In genomic region chr17:59607817-59608403, GRCh38 we compare ENCODE assay signal across 9 cellular contexts. TPM values are rescaled to one million over a fixed set of nuclear protein-coding genes. Genes with fewer than 3 reads are reported as not detected.
DNase-seq lines count a peak whose midpoint lies in the region; ATAC-seq and TF ChIP-seq lines count a peak whose summit lies in the region.
"Had no signal": no experiment of that assay in that cellular context is flagged by ENCODE, and none has a peak within 500 bp of the region (broad histone marks: within the 10 kb centered on the region; RNA-seq: fewer than 3 reads in every experiment).

No MANE protein-coding gene starts in this region.

- H3K27ac ChIP-seq in SK-N-SH (ENCODE audit: low read depth in 2 of 2, low read length in 1 of 2) = no peak overlapping the region
- no peak overlapping the region for H3K27ac ChIP-seq in OCI-LY7 (ENCODE audit: low read depth, low read length, poor library complexity, severe bottlenecking)
- no peak overlapping the region for H3K27ac ChIP-seq in ovary
- H3K27ac ChIP-seq: esophagus muscularis mucosa had no signal

- no peak for TF ChIP-seq POLR2A in ovary (IDR thresholded peaks at IDR 0.05)

- H4K20me1 ChIP-seq in SK-N-SH (ENCODE audit: insufficient read depth) (no peaks in the 10 kb centered on the region), OCI-LY7 (ENCODE audit: insufficient read depth, low read length) (no peaks in the 10 kb centered on the region)

- H3K9ac ChIP-seq in SK-N-SH = no peak overlapping the region

- no peaks in the 10 kb centered on the region for H3K9me3 ChIP-seq in SK-N-SH
- no peaks in the 10 kb centered on the region for H3K9me3 ChIP-seq in OCI-LY7 (ENCODE audit: low read length)
- H3K9me3 ChIP-seq in ovary = no peaks in the 10 kb centered on the region
- H3K9me3 ChIP-seq: esophagus muscularis mucosa had no signal

- H3K4me1 ChIP-seq in SK-N-SH (ENCODE audit: control insufficient read depth in 1 of 2, insufficient read depth in 2 of 2, low read depth in 1 of 2, low read length in 1 of 2) (no peaks in the 10 kb centered on the region), OCI-LY7 (ENCODE audit: insufficient read depth, low read length, poor library complexity, severe bottlenecking) (no peaks in the 10 kb centered on the region), ovary (ENCODE audit: insufficient read depth) (no peaks in the 10 kb centered on the region)
- H3K4me1 ChIP-seq: esophagus muscularis mucosa had no signal

- H3K27me3 ChIP-seq in SK-N-SH (ENCODE audit: insufficient read depth) (no peaks in the 10 kb centered on the region), ovary (no peaks in the 10 kb centered on the region)
- H3K27me3 ChIP-seq: esophagus muscularis mucosa had no signal

- peak; percentile 36 for DNase-seq in SK-N-SH
- peak; percentile 22 for DNase-seq in OCI-LY7 (ENCODE audit: low spot score)
- peak in 1 of 2 donors; percentile 35 for DNase-seq in cardiac fibroblast (ENCODE audit: low read depth in 2 of 2)
- peak; percentile 56 for DNase-seq in stimulated activated CD4-positive, alpha-beta T cell treated with anti-CD3 and anti-CD28 coated beads, Interleukin-15, amount 100 ng/mL, for 24 hours
- DNase-seq in ovary = no peak

- no peaks in the 10 kb centered on the region for H3K79me2 ChIP-seq in SK-N-SH (ENCODE audit: insufficient read depth)
- H3K79me2 ChIP-seq in OCI-LY7 (ENCODE audit: insufficient read depth, low read depth, low read length) = no peaks in the 10 kb centered on the region

- H3K36me3 ChIP-seq in SK-N-SH (replicated peaks in 1 of 2; ENCODE audit: control insufficient read depth in 1 of 2, insufficient read depth in 2 of 2, low read length in 1 of 2) (peaks cover 66 to 81% of the 10 kb centered on the region in 2 experiments), OCI-LY7 (ENCODE audit: insufficient read depth, low read length) (peaks cover 71% of the 10 kb centered on the region), ovary (no peaks in the 10 kb centered on the region)

- WGBS in SK-N-SH (ENCODE audit: low lambda C conversion rate) = 95% methylated on average over 5 of the region's 5 CpGs
- 86 to 93% (median 90%) methylated on average over 5 of the region's 5 CpGs for WGBS in ovary, 3 donors

- H3K4me2 ChIP-seq in SK-N-SH (no peak overlapping the region), OCI-LY7 (ENCODE audit: low read length) (no peak overlapping the region)

- no peak for TF ChIP-seq RAD21 in SK-N-SH (IDR thresholded peaks at IDR 0.05; ENCODE audit: low read length)

- POLR2A ChIA-PET in SK-N-SH (lab: Yijun Ruan, JAX) (no interaction called here), OCI-LY7 (lab: Charles Lee) (interaction anchor here (0.6 kb wide), 1 partner anchor 55 kb away, joined by 6 read pairs; no protein-coding TSS in a partner anchor)

- ATAC-seq in SK-N-SH treated with all-trans-retinoic acid at 6 μM for 48 hours (no peak), HG03432 (IDR thresholded peaks at IDR 0.05; ENCODE audit: unreplicated experiment) (no peak), GM18870 (IDR thresholded peaks at IDR 0.05; ENCODE audit: unreplicated experiment) (no peak)

- no peaks in the 10 kb centered on the region for H3K9me2 ChIP-seq in SK-N-SH
- no peaks in the 10 kb centered on the region for H3K9me2 ChIP-seq in OCI-LY7 (ENCODE audit: insufficient read depth, low read length)

- TF ChIP-seq CTCF in SK-N-SH (IDR thresholded peaks at IDR 0.05) (peak; percentile 50), OCI-LY7 (conservative IDR thresholded peaks at IDR 0.05; ENCODE audit: low read length) (peak; percentile 64), cardiac fibroblast (IDR thresholded peaks at IDR 0.05; ENCODE audit: low read depth, low read length) (peak; percentile 15), ovary (IDR thresholded peaks at IDR 0.05) (no peak)

- peaks cover 25% of the 10 kb centered on the region for H3F3A ChIP-seq in SK-N-SH (replicated peaks; ENCODE audit: insufficient read depth)

- intact Hi-C loops in OCI-LY7 (cut with micrococcal nuclease; ENCODE audit: unreplicated experiment) = no loop called here
- intact Hi-C loops in ovary (cut with DNase I) = no loop called here

- no peak for TF ChIP-seq EP300 in SK-N-SH (IDR thresholded peaks at IDR 0.05; ENCODE audit: borderline replicate concordance in 1 of 2, low read depth in 1 of 2, low read length in 1 of 2)
- TF ChIP-seq EP300 in ovary (IDR thresholded peaks at IDR 0.05) = no peak

- no peak overlapping the region for H3K4me3 ChIP-seq in SK-N-SH (ENCODE audit: low read depth in 2 of 2, low read length in 1 of 2)
- no peak overlapping the region for H3K4me3 ChIP-seq in OCI-LY7 (ENCODE audit: low read depth, low read length, poor library complexity, severe bottlenecking)
- H3K4me3 ChIP-seq in cardiac fibroblast (replicated peaks in 1 of 2; ENCODE audit: low read depth in 2 of 2, low read length in 2 of 2) = no peak overlapping the region
- no peak overlapping the region for H3K4me3 ChIP-seq in ovary
- H3K4me3 ChIP-seq: esophagus muscularis mucosa had no signal

- CTCF ChIA-PET in SK-N-SH (lab: Yijun Ruan, JAX) (interaction anchor here (0.7 to 2.0 kb wide), 3 partner anchors 10 to 86 kb away, joined by 5 to 8 read pairs (median 7); no protein-coding TSS in a partner anchor), OCI-LY7 (lab: Charles Lee; ENCODE audit: unreplicated experiment) (no interaction called here)

- BruUV-seq in OCI-LY7 (replicated peaks; lab: Mats Ljungman, UMichigan) = no TSS peak

- H2AFZ ChIP-seq in SK-N-SH (ENCODE audit: low read depth) (no peak overlapping the region), OCI-LY7 (ENCODE audit: low read length) (no peak overlapping the region)

TF ChIP-seq in SK-N-SH, 30 proteins besides CTCF, POLR2A, EP300 and RAD21 (continues in another document):
- TF ChIP-seq SMC3 (IDR thresholded peaks at IDR 0.05; ENCODE audit: low read depth, low read length) (no peak), RFX5 (IDR thresholded peaks at IDR 0.05; ENCODE audit: low read length) (no peak), GABPA (IDR thresholded peaks at IDR 0.05; ENCODE audit: low read depth) (no peak), FOXJ3 (CRISPR knock-in tag; IDR thresholded peaks at IDR 0.05) (no peak), TAF1 (IDR thresholded peaks at IDR 0.05; ENCODE audit: borderline replicate concordance, low read depth, low read length) (no peak), EZH2phosphoT487 (IDR thresholded peaks at IDR 0.05; ENCODE audit: borderline replicate concordance, low read depth) (no peak), SIN3A (IDR thresholded peaks at IDR 0.05; ENCODE audit: borderline replicate concordance, low read depth, low read length) (no peak)
- TF ChIP-seq, protein P1, sequence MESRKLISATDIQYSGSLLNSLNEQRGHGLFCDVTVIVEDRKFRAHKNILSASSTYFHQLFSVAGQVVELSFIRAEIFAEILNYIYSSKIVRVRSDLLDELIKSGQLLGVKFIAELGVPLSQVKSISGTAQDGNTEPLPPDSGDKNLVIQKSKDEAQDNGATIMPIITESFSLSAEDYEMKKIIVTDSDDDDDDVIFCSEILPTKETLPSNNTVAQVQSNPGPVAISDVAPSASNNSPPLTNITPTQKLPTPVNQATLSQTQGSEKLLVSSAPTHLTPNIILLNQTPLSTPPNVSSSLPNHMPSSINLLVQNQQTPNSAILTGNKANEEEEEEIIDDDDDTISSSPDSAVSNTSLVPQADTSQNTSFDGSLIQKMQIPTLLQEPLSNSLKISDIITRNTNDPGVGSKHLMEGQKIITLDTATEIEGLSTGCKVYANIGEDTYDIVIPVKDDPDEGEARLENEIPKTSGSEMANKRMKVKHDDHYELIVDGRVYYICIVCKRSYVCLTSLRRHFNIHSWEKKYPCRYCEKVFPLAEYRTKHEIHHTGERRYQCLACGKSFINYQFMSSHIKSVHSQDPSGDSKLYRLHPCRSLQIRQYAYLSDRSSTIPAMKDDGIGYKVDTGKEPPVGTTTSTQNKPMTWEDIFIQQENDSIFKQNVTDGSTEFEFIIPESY (IDR thresholded peaks at IDR 0.05; ENCODE audit: borderline replicate concordance, low read depth) = no peak

TF ChIP-seq in SK-N-SH treated with all-trans-retinoic acid at 6 μM for 48 hours, 23 proteins besides CTCF, POLR2A, EP300 and RAD21 (continues in another document):
- no peak for TF ChIP-seq CREB5 (CRISPR knock-in tag; IDR thresholded peaks at IDR 0.05; ENCODE audit: low read depth)
- TF ChIP-seq ZNF565 (CRISPR knock-in tag; conservative IDR thresholded peaks at IDR 0.05; ENCODE audit: low read depth) = no peak
- TF ChIP-seq BACH2 (CRISPR knock-in tag; IDR thresholded peaks at IDR 0.05; ENCODE audit: borderline replicate concordance) = no peak
- TF ChIP-seq OSR1 (CRISPR knock-in tag; IDR thresholded peaks at IDR 0.05) = no peak
- TF ChIP-seq ZC3H10 (CRISPR knock-in tag; IDR thresholded peaks at IDR 0.05) = no peak
- TF ChIP-seq TCF4 (CRISPR knock-in tag; IDR thresholded peaks at IDR 0.05; ENCODE audit: borderline replicate concordance) = no peak
- no peak for TF ChIP-seq TOX (CRISPR knock-in tag; IDR thresholded peaks at IDR 0.05; ENCODE audit: borderline replicate concordance)

RNA-seq across cellular contexts. Expression of gene CLTC, which starts 11.8 kb away (rescaled TPM):
- 160 and 217 TPM in 2 replicates for polyA plus RNA-seq in SK-N-SH (2012; rRNA removed)
- polyA plus RNA-seq in SK-N-SH (2012; cell fraction: cytosol; rRNA removed) = 239 and 240 TPM in 2 replicates
- 142 and 257 TPM in 2 replicates for polyA plus RNA-seq in SK-N-SH (2012; cell fraction: nucleus; rRNA removed)
- 123 and 155 TPM in 2 replicates for total RNA-seq in OCI-LY7 (2014; rRNA removed; shearing (Covaris generic))
- 214 and 227 TPM in 2 replicates for total RNA-seq in OCI-LY7 (2022)
- total RNA-seq in ovary = 100 to 1,000 TPM; 139 to 219 (median 175) TPM
- 100 to 1,000 TPM in 1 of 2 donors, 10 to 100 TPM in 1; 71.4 to 124 TPM for polyA plus RNA-seq in ovary

RNA-seq across cellular contexts. Expression of gene DHX40, which starts 42.5 kb away (rescaled TPM):
- 33.8 and 45.5 TPM in 2 replicates for polyA plus RNA-seq in SK-N-SH (2012; rRNA removed)
- 56.4 and 58.0 TPM in 2 replicates for polyA plus RNA-seq in SK-N-SH (2012; cell fraction: cytosol; rRNA removed)
- 14.6 and 42.4 TPM in 2 replicates for polyA plus RNA-seq in SK-N-SH (2012; cell fraction: nucleus; rRNA removed)
- 28.6 and 31.4 TPM in 2 replicates for total RNA-seq in OCI-LY7 (2014; rRNA removed; shearing (Covaris generic))
- 32.8 and 33.2 TPM in 2 replicates for total RNA-seq in OCI-LY7 (2022)
- 10 to 100 TPM; 30.1 to 45.6 (median 36.9) TPM for total RNA-seq in ovary
- 10 to 100 TPM; 24.9 to 44.9 TPM for polyA plus RNA-seq in ovary

Comparison
In these comparisons a context has a peak if more than half of its experiments do, and no peak if none do; other contexts are left out.
1. DNase-seq: peak in SK-N-SH (single experiment), OCI-LY7 (single experiment) and stimulated activated CD4-positive, alpha-beta T cell treated with anti-CD3 and anti-CD28 coated beads, Interleukin-15, amount 100 ng/mL, for 24 hours (single experiment); none in ovary (0 of 5).
2. CTCF ChIP-seq: peak in SK-N-SH (single experiment), OCI-LY7 (single experiment) and cardiac fibroblast (single experiment); none in ovary (0 of 3).